8 cellular contexts compared by ENCODE assay signal in the genomic region with DNA sequence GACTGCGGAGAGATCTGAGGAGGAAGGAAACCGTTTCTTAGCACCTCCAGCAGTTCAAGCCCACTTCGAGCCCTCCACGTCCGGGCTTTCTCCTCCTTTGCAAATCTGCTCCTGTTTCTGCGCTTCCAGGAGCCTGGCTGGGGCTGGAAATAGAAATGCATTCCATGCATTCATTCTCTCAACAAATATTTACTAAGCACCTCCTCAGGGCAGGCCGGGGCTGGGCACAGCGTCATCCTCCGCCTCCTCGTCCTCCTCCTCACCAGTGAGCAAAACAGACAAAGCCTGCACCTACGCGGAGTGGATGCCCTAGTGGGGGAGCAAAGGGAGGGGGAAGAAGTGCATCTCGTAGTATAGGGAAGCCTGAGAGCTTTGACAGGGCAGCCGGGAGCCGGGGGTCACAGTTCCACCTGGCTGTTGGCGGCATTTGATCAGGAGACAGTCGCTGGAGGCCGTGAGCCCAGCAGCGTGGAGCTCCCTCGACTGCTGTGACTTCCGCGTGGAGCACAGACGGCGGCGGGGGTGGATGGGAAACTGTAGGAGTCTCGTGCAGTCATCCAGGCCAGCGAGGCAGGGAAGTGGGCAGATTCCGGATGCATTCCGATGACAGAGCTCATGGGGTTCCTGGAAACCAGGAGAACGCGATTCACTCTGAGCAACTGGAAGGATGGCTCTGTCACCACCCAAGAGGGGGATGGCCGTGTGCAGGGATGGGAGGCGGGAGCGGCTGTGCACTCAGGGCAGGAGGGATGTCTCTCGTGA.
DNase-seq lines count a peak whose midpoint lies in the region; ATAC-seq and TF ChIP-seq lines count a peak whose summit lies in the region.

No MANE protein-coding gene starts in this region.

- H3K36me3 Mint-ChIP-seq in osteocyte (ENCODE audit: unreplicated experiment), result no peaks in the 10 kb centered on the region
- H3K36me3 Mint-ChIP-seq in naive thymus-derived CD8-positive, alpha-beta T cell, result no peaks in the 10 kb centered on the region

- no peaks in the 10 kb centered on the region for H3K9me3 ChIP-seq in fibroblast of lung (ENCODE audit: control insufficient read depth, insufficient read depth, low read depth, low read length)

- POLR2A ChIA-PET in naive thymus-derived CD8-positive, alpha-beta T cell (lab: Charles Lee), result no interaction called here

- H3K4me2 ChIP-seq in fibroblast of lung (ENCODE audit: extremely low read depth, insufficient read depth, low read length), result peak overlapping the region; percentile 60

- H3K36me3 ChIP-seq in fibroblast of lung (ENCODE audit: control insufficient read depth, insufficient read depth, low read length), result no peaks in the 10 kb centered on the region

- TF ChIP-seq CTCF in fibroblast of lung (conservative IDR thresholded peaks at IDR 0.05 in 1 of 2, IDR thresholded peaks at IDR 0.05 in 1 of 2; ENCODE audit: low read depth in 1 of 2, low read length in 2 of 2), result no peak
- TF ChIP-seq CTCF in osteocyte (IDR thresholded peaks at IDR 0.05), result no peak

- H3K4me1 Mint-ChIP-seq in osteocyte (ENCODE audit: unreplicated experiment), result peaks cover 28% of the 10 kb centered on the region
- H3K4me1 Mint-ChIP-seq in naive thymus-derived CD8-positive, alpha-beta T cell, result peaks cover 4 to 16% (median 9%) of the 10 kb centered on the region in 4 donors

- H3K4me1 ChIP-seq in fibroblast of lung (ENCODE audit: control insufficient read depth, extremely low read depth, insufficient read depth, low read length), result peaks cover 18% of the 10 kb centered on the region

- no peak overlapping the region for H3K4me3 ChIP-seq in fibroblast of lung (replicated peaks in 1 of 4; ENCODE audit: control extremely low read depth in 1 of 4, insufficient read depth in 1 of 4, low read depth in 3 of 4, low read length in 4 of 4)

- peak; percentile 84 for DNase-seq in DMS53 (lab: John Stamatoyannopoulos, UW)
- DNase-seq in NCI-H510A treated with DMSO at 0.1 percent for 48 hours (lab: John Stamatoyannopoulos, UW), result peak; percentile 67
- DNase-seq in fibroblast of lung (ENCODE audit: low read depth in 2 of 2), result peak; percentile 59 to 92
- DNase-seq in osteocyte (ENCODE audit: extremely low spot score, unreplicated experiment), result peak; percentile 89
- DNase-seq in stimulated activated naive CD4-positive, alpha-beta T cell treated with Interleukin-2 at 50 U/mL for 16 hours (lab: John Stamatoyannopoulos, UW), result no peak
- no peak for DNase-seq in naive thymus-derived CD8-positive, alpha-beta T cell
- no peak for DNase-seq in NCI-H1436 (lab: John Stamatoyannopoulos, UW)

- H3K27me3 Mint-ChIP-seq in osteocyte (ENCODE audit: unreplicated experiment), result no peaks in the 10 kb centered on the region
- peaks cover 0 to 5% (median 0%) of the 10 kb centered on the region in 5 donors for H3K27me3 Mint-ChIP-seq in naive thymus-derived CD8-positive, alpha-beta T cell

- peak overlapping the region; percentile 22 for H2AFZ ChIP-seq in fibroblast of lung (ENCODE audit: low read length)

- no peak for ATAC-seq in GM21447 (IDR thresholded peaks at IDR 0.05; ENCODE audit: unreplicated experiment)
- ATAC-seq in naive thymus-derived CD8-positive, alpha-beta T cell, result no peak

- H3K27me3 ChIP-seq in fibroblast of lung (ENCODE audit: control insufficient read depth, insufficient read depth, low read length), result no peaks in the 10 kb centered on the region

- peak overlapping the region; percentile 48 for H3K4me3 Mint-ChIP-seq in osteocyte (ENCODE audit: unreplicated experiment)
- no peak overlapping the region for H3K4me3 Mint-ChIP-seq in naive thymus-derived CD8-positive, alpha-beta T cell

- no peaks in the 10 kb centered on the region for H3K79me2 ChIP-seq in fibroblast of lung (ENCODE audit: control insufficient read depth, insufficient read depth, low read length)

- H4K20me1 ChIP-seq in fibroblast of lung (ENCODE audit: control insufficient read depth, extremely low read depth, insufficient read depth, low read length), result no peaks in the 10 kb centered on the region

- H3K9me3 Mint-ChIP-seq in osteocyte (ENCODE audit: unreplicated experiment), result no peaks in the 10 kb centered on the region
- peaks cover 0 to 15% (median 0%) of the 10 kb centered on the region in 9 donors for H3K9me3 Mint-ChIP-seq in naive thymus-derived CD8-positive, alpha-beta T cell

- H3K9ac ChIP-seq in fibroblast of lung (ENCODE audit: insufficient read depth, low read length), result peak overlapping the region; percentile 70

- peak overlapping the region; percentile 95 for H3K27ac Mint-ChIP-seq in osteocyte (ENCODE audit: unreplicated experiment)
- no peak overlapping the region for H3K27ac Mint-ChIP-seq in naive thymus-derived CD8-positive, alpha-beta T cell

- peak overlapping the region; percentile 87 for H3K27ac ChIP-seq in fibroblast of lung (ENCODE audit: insufficient read depth, low read length)

Comparison
In these comparisons a context has a peak if more than half of its experiments do, and no peak if none do; other contexts are left out.
1. DNase-seq: peak in DMS53 (single experiment), NCI-H510A treated with DMSO at 0.1 percent for 48 hours (single experiment), fibroblast of lung (2 of 2) and osteocyte (single experiment); none in stimulated activated naive CD4-positive, alpha-beta T cell treated with Interleukin-2 at 50 U/mL for 16 hours (single experiment), naive thymus-derived CD8-positive, alpha-beta T cell (0 of 10) and NCI-H1436 (single experiment).